Comparison of ENCODE assay signal across 8 cellular contexts in genomic region chr17:38870259-38871165, GRCh38. TPM values are rescaled to one million over a fixed set of nuclear protein-coding genes. Genes with fewer than 3 reads are reported as not detected.
A peak's percentile ranks its signal among the peaks of the same experiment; 100 is the strongest.
DNase-seq lines count a peak whose midpoint lies in the region; ATAC-seq and TF ChIP-seq lines count a peak whose summit lies in the region.

No MANE protein-coding gene starts in this region.

- no peaks in the 10 kb centered on the region for H3K27me3 Mint-ChIP-seq in CD8-positive, alpha-beta T cell (ENCODE audit: low read depth)
- peaks cover 0 to 1% (median 0%) of the 10 kb centered on the region in 5 donors for H3K27me3 Mint-ChIP-seq in naive thymus-derived CD8-positive, alpha-beta T cell

- BruUV-seq in HCT116 (replicated peaks; lab: Mats Ljungman, UMichigan) (TSS peak; percentile 50), OCI-LY7 (replicated peaks; lab: Mats Ljungman, UMichigan) (no TSS peak)

- intact Hi-C loops in CD8-positive, alpha-beta T cell (cut with DNase I, micrococcal nuclease) = loop anchor here (1.0 to 10.0 kb wide), 9 partner anchors 28 to 283 kb away; partner anchors contain the start of genes FBXO47 (in 2 of the 2), LASP1NB (in 1 of the 2) and PSMB3 (in 1 of the 2)
- intact Hi-C loops in HCT116 (cut with micrococcal nuclease) = no loop called here
- intact Hi-C loops in OCI-LY7 (cut with micrococcal nuclease; ENCODE audit: unreplicated experiment) = loop anchor here (2.0 to 10.0 kb wide), 2 partner anchors 38 to 64 kb away; no protein-coding TSS in a partner anchor
- intact Hi-C loops in esophagus muscularis mucosa (cut with DNase I) = loop anchor here (5.0 kb wide), 1 partner anchor 37 kb away; no protein-coding TSS in a partner anchor

- TF ChIP-seq POLR2A in HCT116 (IDR thresholded peaks at IDR 0.05; ENCODE audit: borderline replicate concordance, extremely low read depth, insufficient read depth, insufficient read length) (no peak), esophagus muscularis mucosa (IDR thresholded peaks at IDR 0.05; ENCODE audit: low read depth) (no peak)

- peak overlapping the region; percentile 74 for H3K9ac ChIP-seq in HCT116 (ENCODE audit: low read length)

- WGBS in esophagus muscularis mucosa = 0% methylated on average over 11 of the region's 56 CpGs

- peaks cover 56% of the 10 kb centered on the region for H3K4me1 ChIP-seq in CD8-positive, alpha-beta T cell (ENCODE audit: insufficient read depth, low read length)
- H3K4me1 ChIP-seq in HCT116 (ENCODE audit: control insufficient read depth in 1 of 2, insufficient read depth in 2 of 2, low read length in 2 of 2) (peaks cover 60 to 85% of the 10 kb centered on the region in 2 experiments), OCI-LY7 (ENCODE audit: insufficient read depth, low read length, poor library complexity, severe bottlenecking) (peaks cover 65% of the 10 kb centered on the region), esophagus muscularis mucosa (peaks cover 51 to 66% (median 61%) of the 10 kb centered on the region in 4 donors)

- H4K20me1 ChIP-seq in HCT116 (ENCODE audit: insufficient read depth) (no peaks in the 10 kb centered on the region), OCI-LY7 (ENCODE audit: insufficient read depth, low read length) (peaks cover 16% of the 10 kb centered on the region; the same call in 1 of the 2 replicates)

- DNase-seq in CD8-positive, alpha-beta T cell = peak in 6 of 7 experiments; percentile 58 to 81 (median 71)
- DNase-seq in HCT116 (ENCODE audit: low read depth, low spot score) (no peak), OCI-LY7 (ENCODE audit: low spot score) (peak; percentile 84), esophagus muscularis mucosa (ENCODE audit: extremely low spot score) (no peak), stromal cell of bone marrow (ENCODE audit: low read depth) (peak; percentile 38), 8988T (no peak)
- DNase-seq in activated T-cell treated with anti-CD3 and anti-CD28 coated beads, Interleukin-2, amount 50 U/mL, for 48 hours = peak; percentile 79 to 84
- DNase-seq in naive thymus-derived CD8-positive, alpha-beta T cell = peak; percentile 56 to 85 (median 65)

- H3K9me2 ChIP-seq in HCT116 (ENCODE audit: insufficient read depth) (no peaks in the 10 kb centered on the region), OCI-LY7 (ENCODE audit: insufficient read depth, low read length) (no peaks in the 10 kb centered on the region)

- POLR2A ChIA-PET in CD8-positive, alpha-beta T cell (lab: Charles Lee) = interaction anchor here (0.7 to 5.1 kb wide), 31 partner anchors 9 to 282 kb away, joined by 3 to 52 read pairs (median 5); partner anchors contain the start of genes CWC25, LASP1NB, PLXDC1 and PSMB3
- POLR2A ChIA-PET in HCT116 (lab: Charles Lee) = interaction anchor here (0.6 to 3.6 kb wide), 17 partner anchors 8 to 308 kb away, joined by 3 to 46 read pairs (median 4); partner anchors contain the start of genes CWC25 and RPL23
- POLR2A ChIA-PET in OCI-LY7 (lab: Charles Lee) = interaction anchor here (0.6 to 5.5 kb wide), 10 partner anchors 10 to 385 kb away, joined by 3 to 56 read pairs (median 4); partner anchors contain the start of genes LASP1NB, PIP4K2B and RPL23
- POLR2A ChIA-PET in naive thymus-derived CD8-positive, alpha-beta T cell (lab: Charles Lee) = interaction anchor here (0.6 to 11.0 kb wide), 25 partner anchors 10 to 1246 kb away, joined by 3 to 161 read pairs (median 7); partner anchors contain the start of genes CWC25, FBXO47, LASP1NB and MLLT6

- ATAC-seq in CD8-positive, alpha-beta T cell = peak; percentile 43
- ATAC-seq in HCT116 = peak; percentile 33
- peak; percentile 43 to 50 for ATAC-seq in naive thymus-derived CD8-positive, alpha-beta T cell

- TF ChIP-seq EP300 in esophagus muscularis mucosa (IDR thresholded peaks at IDR 0.05) = no peak

- H3K9me3 ChIP-seq in CD8-positive, alpha-beta T cell (ENCODE audit: low read length) = no peaks in the 10 kb centered on the region
- no peaks in the 10 kb centered on the region for H3K9me3 ChIP-seq in HCT116 (ENCODE audit: control insufficient read depth in 1 of 2, insufficient read depth in 1 of 2, low read depth in 1 of 2, low read length in 2 of 2)
- no peaks in the 10 kb centered on the region for H3K9me3 ChIP-seq in OCI-LY7 (ENCODE audit: low read length)
- H3K9me3 ChIP-seq in esophagus muscularis mucosa = no peaks in the 10 kb centered on the region

- H3K36me3 Mint-ChIP-seq in CD8-positive, alpha-beta T cell = peaks cover 19% of the 10 kb centered on the region
- H3K36me3 Mint-ChIP-seq in naive thymus-derived CD8-positive, alpha-beta T cell = peaks cover 0 to 7% (median 0%) of the 10 kb centered on the region in 3 donors

- H3K36me3 ChIP-seq in CD8-positive, alpha-beta T cell (ENCODE audit: insufficient read depth, low read length) = no peaks in the 10 kb centered on the region
- H3K36me3 ChIP-seq in HCT116 (ENCODE audit: control insufficient read depth in 1 of 2, insufficient read depth in 2 of 2, low read length in 2 of 2) (no peaks in the 10 kb centered on the region), OCI-LY7 (ENCODE audit: insufficient read depth, low read length) (peaks cover 27% of the 10 kb centered on the region; the same call in 1 of the 2 replicates), esophagus muscularis mucosa (no peaks in the 10 kb centered on the region)

- RAD21 ChIA-PET in HCT116 (lab: Charles Lee; ENCODE audit: low non-redundant PET in 1 of 2, low total read pairs in 2 of 2, uncharacterized antibody in 2 of 2, unreplicated experiment in 2 of 2) = interaction anchor here in 1 of 2 experiments (0.7 kb wide), 1 partner anchor 93 kb away, joined by 3 read pairs; no protein-coding TSS in a partner anchor

- peaks cover 68% of the 10 kb centered on the region for H3K4me1 Mint-ChIP-seq in CD8-positive, alpha-beta T cell (ENCODE audit: low read depth)
- H3K4me1 Mint-ChIP-seq in naive thymus-derived CD8-positive, alpha-beta T cell = peaks cover 48 to 70% (median 62%) of the 10 kb centered on the region in 4 donors

- peaks cover 53% of the 10 kb centered on the region for H3K79me2 ChIP-seq in HCT116 (ENCODE audit: insufficient read depth, low read length)
- peaks cover 54% of the 10 kb centered on the region for H3K79me2 ChIP-seq in OCI-LY7 (ENCODE audit: insufficient read depth, low read depth, low read length)

- no peak overlapping the region for H2AFZ ChIP-seq in HCT116 (ENCODE audit: low read depth, low read length, poor library complexity, severe bottlenecking)
- H2AFZ ChIP-seq in OCI-LY7 (ENCODE audit: low read length) = peak overlapping the region; percentile 24; the same call in 1 of the 2 replicates

- H3K27ac ChIP-seq in CD8-positive, alpha-beta T cell (ENCODE audit: low read depth, low read length) = peak overlapping the region; percentile 79
- H3K27ac ChIP-seq in HCT116 (ENCODE audit: low read depth, low read length) (peak overlapping the region; percentile 97), OCI-LY7 (ENCODE audit: low read depth, low read length, poor library complexity, severe bottlenecking) (peak overlapping the region; percentile 91), esophagus muscularis mucosa (replicated peaks in 1 of 4) (peak overlapping the region; percentile 95 to 98 (median 97))

- H3K4me2 ChIP-seq in HCT116 (ENCODE audit: low read length) = peak overlapping the region; percentile 85
- peak overlapping the region; percentile 95 for H3K4me2 ChIP-seq in OCI-LY7 (ENCODE audit: low read length)

- peak overlapping the region; percentile 99 for H3K4me3 Mint-ChIP-seq in CD8-positive, alpha-beta T cell
- H3K4me3 Mint-ChIP-seq in naive thymus-derived CD8-positive, alpha-beta T cell = peak overlapping the region; percentile 94 to 100 (median 95)

- no peak for TF ChIP-seq RAD21 in HCT116 (IDR thresholded peaks at IDR 0.05; ENCODE audit: low read depth)

- H3K4me3 ChIP-seq in CD8-positive, alpha-beta T cell (ENCODE audit: low read depth, low read length) = peak overlapping the region; percentile 99
- peak overlapping the region; percentile 83 to 98 for H3K4me3 ChIP-seq in HCT116 (replicated peaks in 1 of 2; ENCODE audit: low read depth in 1 of 2, low read length in 2 of 2)
- H3K4me3 ChIP-seq in OCI-LY7 (ENCODE audit: low read depth, low read length, poor library complexity, severe bottlenecking) = peak overlapping the region; percentile 98
- H3K4me3 ChIP-seq in esophagus muscularis mucosa = peak overlapping the region; percentile 80 to 98 (median 93)

- no peaks in the 10 kb centered on the region for H3K9me3 Mint-ChIP-seq in CD8-positive, alpha-beta T cell
- H3K9me3 Mint-ChIP-seq in naive thymus-derived CD8-positive, alpha-beta T cell = peaks cover 0 to 1% (median 0%) of the 10 kb centered on the region in 9 donors

- CTCF ChIA-PET in CD8-positive, alpha-beta T cell (lab: Charles Lee) = interaction anchor here (0.6 to 6.8 kb wide), 14 partner anchors 9 to 283 kb away, joined by 3 to 31 read pairs (median 5); partner anchors contain the start of gene RPL23
- CTCF ChIA-PET in HCT116 (lab: Charles Lee) = interaction anchor here (0.6 to 1.8 kb wide), 6 partner anchors 9 to 282 kb away, joined by 3 to 5 read pairs (median 4); partner anchors contain the start of gene RPL23
- CTCF ChIA-PET in OCI-LY7 (lab: Charles Lee; ENCODE audit: unreplicated experiment) = interaction anchor here (0.5 to 0.7 kb wide), 3 partner anchors 28 to 304 kb away, joined by 3 to 4 read pairs (median 3); no protein-coding TSS in a partner anchor

- no peaks in the 10 kb centered on the region for H3K27me3 ChIP-seq in CD8-positive, alpha-beta T cell (ENCODE audit: insufficient read depth, low read length)
- H3K27me3 ChIP-seq in HCT116 (ENCODE audit: insufficient read depth, low read length) = no peaks in the 10 kb centered on the region
- H3K27me3 ChIP-seq in esophagus muscularis mucosa = no peaks in the 10 kb centered on the region

- H3K27ac Mint-ChIP-seq in CD8-positive, alpha-beta T cell = peak overlapping the region; percentile 94
- H3K27ac Mint-ChIP-seq in naive thymus-derived CD8-positive, alpha-beta T cell = peak overlapping the region; percentile 89 to 100 (median 96)

- TF ChIP-seq CTCF in CD8-positive, alpha-beta T cell (IDR thresholded peaks at IDR 0.05) = no peak
- TF ChIP-seq CTCF in HCT116 (IDR thresholded peaks at IDR 0.05 in 2 of 3, conservative IDR thresholded peaks at IDR 0.05 in 1 of 3; ENCODE audit: borderline replicate concordance in 1 of 3, insufficient read depth in 1 of 3, low read depth in 2 of 3, low read length in 2 of 3) = no peak
- TF ChIP-seq CTCF in OCI-LY7 (conservative IDR thresholded peaks at IDR 0.05; ENCODE audit: low read length) = no peak
- TF ChIP-seq CTCF in esophagus muscularis mucosa (IDR thresholded peaks at IDR 0.05) = no peak

RNA-seq across cellular contexts. Expression of gene LASP1, which starts 0.7 kb away (rescaled TPM):
- total RNA-seq in CD8-positive, alpha-beta T cell = 10 to 100 TPM; 51.6 to 57.1 TPM
- total RNA-seq in HCT116 (2021; ENCODE audit: unreplicated experiment) (149 TPM), OCI-LY7 (2022) (101 and 110 TPM in 2 replicates), esophagus muscularis mucosa (100 to 1,000 TPM in 1 of 4 donors, 10 to 100 TPM in 3; 46.9 to 102 (median 74.7) TPM)
- 126 and 129 TPM in 2 replicates for polyA plus RNA-seq in HCT116 (2012)
- 44.3 and 48.6 TPM in 2 replicates for total RNA-seq in OCI-LY7 (2014; rRNA removed; shearing (Covaris generic))
- 100 to 1,000 TPM; 103 to 107 TPM for total RNA-seq in naive thymus-derived CD8-positive, alpha-beta T cell
- polyA plus RNA-seq in naive thymus-derived CD8-positive, alpha-beta T cell = 10 to 100 TPM; 50.1 to 53.1 (median 52.0) TPM

RNA-seq across cellular contexts. Expression of gene RPL23, which starts 17.0 kb away (rescaled TPM):
- total RNA-seq in CD8-positive, alpha-beta T cell = 1,000 to 10,000 TPM; 2,036 to 2,052 TPM
- 1,631 TPM for total RNA-seq in HCT116 (2021; ENCODE audit: unreplicated experiment)
- 2,133 and 2,505 TPM in 2 replicates for polyA plus RNA-seq in HCT116 (2012)
- total RNA-seq in OCI-LY7 (2014; rRNA removed; shearing (Covaris generic)) = 1,289 and 1,881 TPM in 2 replicates
- total RNA-seq in OCI-LY7 (2022) = 1,611 and 1,766 TPM in 2 replicates
- 1,000 to 10,000 TPM in 2 of 4 donors, 100 to 1,000 TPM in 2; 721 to 1,711 (median 1,283) TPM for total RNA-seq in esophagus muscularis mucosa
- 1,000 to 10,000 TPM; 1,755 to 1,793 TPM for total RNA-seq in naive thymus-derived CD8-positive, alpha-beta T cell
- 1,000 to 10,000 TPM; 1,506 to 1,897 (median 1,688) TPM for polyA plus RNA-seq in naive thymus-derived CD8-positive, alpha-beta T cell

RNA-seq across cellular contexts. Expression of gene CWC25, which starts 45.4 kb away (rescaled TPM):
- total RNA-seq in CD8-positive, alpha-beta T cell = 10 to 100 TPM; 80.3 to 87.5 TPM
- 23.9 TPM for total RNA-seq in HCT116 (2021; ENCODE audit: unreplicated experiment)
- polyA plus RNA-seq in HCT116 (2012) = 14.1 and 17.2 TPM in 2 replicates
- total RNA-seq in OCI-LY7 (2014; rRNA removed; shearing (Covaris generic)) = 22.2 and 25.4 TPM in 2 replicates
- 26.8 and 30.8 TPM in 2 replicates for total RNA-seq in OCI-LY7 (2022)
- 10 to 100 TPM; 16.5 to 27.8 (median 19.6) TPM for total RNA-seq in esophagus muscularis mucosa
- 10 to 100 TPM; 36.1 to 41.3 TPM for total RNA-seq in naive thymus-derived CD8-positive, alpha-beta T cell
- polyA plus RNA-seq in naive thymus-derived CD8-positive, alpha-beta T cell = 1 to 10 TPM; 6.3 to 7.4 (median 6.4) TPM

Comparison
In these comparisons a context has a peak if more than half of its experiments do, and no peak if none do; other contexts are left out.
1. DNase-seq: peak in CD8-positive, alpha-beta T cell (6 of 7), OCI-LY7 (single experiment), activated T-cell treated with anti-CD3 and anti-CD28 coated beads, Interleukin-2, amount 50 U/mL, for 48 hours (2 of 2), naive thymus-derived CD8-positive, alpha-beta T cell (10 of 10) and stromal cell of bone marrow (single experiment); none in HCT116 (single experiment), esophagus muscularis mucosa (single experiment) and 8988T (single experiment).
2. Peak in every context shown above with its lines, with median percentiles within 50 percentile points of each other: ATAC-seq, H3K27ac ChIP-seq and H3K4me3 ChIP-seq.